9 cellular contexts compared by ENCODE assay signal in the genomic region with DNA sequence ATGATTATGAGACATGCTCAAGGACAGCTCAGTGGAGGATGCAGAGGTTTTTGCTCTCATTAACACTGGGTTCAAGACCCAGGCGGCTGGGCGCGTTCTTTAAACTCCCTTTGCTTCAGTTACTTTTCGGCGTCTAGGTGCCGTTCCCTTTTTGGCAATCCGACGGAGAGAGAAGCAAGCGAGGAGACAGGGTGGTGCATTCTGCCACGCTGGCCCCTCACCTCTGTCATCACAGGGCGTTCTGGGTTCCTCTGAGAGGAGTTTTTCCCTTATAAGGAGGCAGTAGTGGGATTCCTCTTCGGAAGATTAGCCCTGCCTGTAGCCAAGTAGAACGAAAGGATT. TPM values are rescaled to one million over a fixed set of nuclear protein-coding genes. Genes with fewer than 3 reads are reported as not detected.
DNase-seq lines count a peak whose midpoint lies in the region; ATAC-seq and TF ChIP-seq lines count a peak whose summit lies in the region.
"Had no signal": no experiment of that assay in that cellular context is flagged by ENCODE, and none has a peak within 500 bp of the region (broad histone marks: within the 10 kb centered on the region; RNA-seq: fewer than 3 reads in every experiment).

No MANE protein-coding gene starts in this region.

- H3K4me3 ChIP-seq in GM12864 (ENCODE audit: low read depth, low read length) (peak overlapping the region; percentile 70), osteoblast (ENCODE audit: insufficient read depth, low read length) (peak overlapping the region; percentile 90), upper lobe of right lung (peak overlapping the region; percentile 58)

- no peaks in the 10 kb centered on the region for H3K9me3 Mint-ChIP-seq in activated naive CD4-positive, alpha-beta T cell treated with anti-CD3 and anti-CD28 coated beads for 36 hours
- H3K9me3 Mint-ChIP-seq: nephron had no signal

- TF ChIP-seq CTCF in GM12864 (IDR thresholded peaks at IDR 0.05; ENCODE audit: low read depth, low read length, missing control alignments) (no peak), osteoblast (IDR thresholded peaks at IDR 0.05; ENCODE audit: extremely low read depth, low read depth, low read length) (no peak), upper lobe of right lung (IDR thresholded peaks at IDR 0.05) (no peak)

- ATAC-seq in HG03520 (IDR thresholded peaks at IDR 0.05; ENCODE audit: unreplicated experiment): peak; percentile 7
- ATAC-seq in upper lobe of right lung: peak; percentile 24
- ATAC-seq in GM18520 (IDR thresholded peaks at IDR 0.05; ENCODE audit: unreplicated experiment): no peak

- H3K27me3 ChIP-seq in osteoblast (ENCODE audit: insufficient read depth, low read length) (no peaks in the 10 kb centered on the region), upper lobe of right lung (no peaks in the 10 kb centered on the region)

- no peaks in the 10 kb centered on the region for H4K20me1 ChIP-seq in osteoblast (ENCODE audit: insufficient read depth, low read length)

- H3K27ac Mint-ChIP-seq in activated naive CD4-positive, alpha-beta T cell treated with anti-CD3 and anti-CD28 coated beads for 36 hours: no peak overlapping the region
- H3K27ac Mint-ChIP-seq: nephron had no signal

- H3K4me1 Mint-ChIP-seq in activated naive CD4-positive, alpha-beta T cell treated with anti-CD3 and anti-CD28 coated beads for 36 hours (ENCODE audit: low read depth): peaks cover 14% of the 10 kb centered on the region

- peaks cover 20% of the 10 kb centered on the region for H3K4me1 ChIP-seq in osteoblast (ENCODE audit: insufficient read depth, low read length)
- H3K4me1 ChIP-seq in upper lobe of right lung: peaks cover 14% of the 10 kb centered on the region

- peaks cover 4% of the 10 kb centered on the region for H3K36me3 Mint-ChIP-seq in activated naive CD4-positive, alpha-beta T cell treated with anti-CD3 and anti-CD28 coated beads for 36 hours (ENCODE audit: low read depth)

- peak; percentile 63 for TF ChIP-seq POLR2A in Raji (IDR thresholded peaks at IDR 0.05; ENCODE audit: insufficient read depth, low read depth, low read length)

- intact Hi-C loops in activated naive CD4-positive, alpha-beta T cell treated with anti-CD3 and anti-CD28 coated beads for 36 hours (cut with micrococcal nuclease): loop anchor here (5.0 to 10.0 kb wide), 3 partner anchors 536 to 1983 kb away; a partner anchor contains a TSS
- intact Hi-C loops in head of caudate nucleus (cut with DNase I): loop anchor here (5.0 to 10.0 kb wide), 2 partner anchors 256 to 373 kb away; a partner anchor contains a TSS
- intact Hi-C loops in upper lobe of right lung (cut with DNase I): loop anchor here (10.0 kb wide), 1 partner anchor 243 kb away; no protein-coding TSS in a partner anchor

- H3K27ac ChIP-seq in osteoblast (ENCODE audit: low read depth, low read length) (peak overlapping the region; percentile 99), upper lobe of right lung (peak overlapping the region; percentile 97)

- peak overlapping the region; percentile 99 for H2AFZ ChIP-seq in osteoblast (ENCODE audit: low read length)

- no peak overlapping the region for H3K4me3 Mint-ChIP-seq in activated naive CD4-positive, alpha-beta T cell treated with anti-CD3 and anti-CD28 coated beads for 36 hours
- H3K4me3 Mint-ChIP-seq: nephron had no signal

- no peaks in the 10 kb centered on the region for H3K9me3 ChIP-seq in osteoblast (ENCODE audit: low read depth, low read length)
- H3K9me3 ChIP-seq in upper lobe of right lung: no peaks in the 10 kb centered on the region

- CTCF ChIA-PET in activated naive CD4-positive, alpha-beta T cell treated with anti-CD3 and anti-CD28 coated beads for 36 hours (lab: Charles Lee): interaction anchor here (0.6 to 7.3 kb wide), 41 partner anchors 11 to 409 kb away, joined by 3 to 182 read pairs (median 5); a partner anchor contains a TSS

- no peak for DNase-seq in GM12864 (ENCODE audit: low read depth)
- peak; percentile 71 for DNase-seq in activated naive CD4-positive, alpha-beta T cell treated with anti-CD3 and anti-CD28 coated beads for 36 hours
- DNase-seq in head of caudate nucleus: peak in 41 of 42 donors; percentile 18 to 71 (median 54)
- DNase-seq in osteoblast (ENCODE audit: insufficient read length, low spot score, missing footprints): peak; percentile 66
- peak; percentile 74 for DNase-seq in upper lobe of right lung

- H3K4me2 ChIP-seq in osteoblast (ENCODE audit: insufficient read depth, low read length): peak overlapping the region; percentile 99

- H3K27me3 Mint-ChIP-seq in activated naive CD4-positive, alpha-beta T cell treated with anti-CD3 and anti-CD28 coated beads for 36 hours (ENCODE audit: low read depth): peaks cover 2% of the 10 kb centered on the region

- no peaks in the 10 kb centered on the region for H3K36me3 ChIP-seq in osteoblast (ENCODE audit: insufficient read depth, low read length)
- no peaks in the 10 kb centered on the region for H3K36me3 ChIP-seq in upper lobe of right lung

- H3K79me2 ChIP-seq in osteoblast (ENCODE audit: insufficient read depth, low read length): no peaks in the 10 kb centered on the region

RNA-seq across cellular contexts. Expression of a gene that starts 9.0 kb away (rescaled TPM):
- total RNA-seq in activated naive CD4-positive, alpha-beta T cell treated with anti-CD3 and anti-CD28 coated beads for 36 hours: 10 to 100 TPM; 45.5 to 47.0 TPM
- total RNA-seq in osteoblast (51.3 and 54.3 TPM in 2 replicates), upper lobe of right lung (57.4 TPM)

RNA-seq across cellular contexts. Expression of a gene that starts 31.3 kb away (rescaled TPM):
- 100 to 1,000 TPM; 128 to 129 TPM for total RNA-seq in activated naive CD4-positive, alpha-beta T cell treated with anti-CD3 and anti-CD28 coated beads for 36 hours
- total RNA-seq in osteoblast (58.6 and 63.9 TPM in 2 replicates), upper lobe of right lung (61.5 TPM)
